1 cellular context compared by ENCODE assay signal in genomic region chr1:1561801-1562470, GRCh38.
TF ChIP-seq lines count a peak whose summit lies in the region.

No MANE protein-coding gene starts in this region.

TF ChIP-seq in SK-N-SH, 30 proteins besides CTCF, POLR2A, EP300 and RAD21:
- no peak for TF ChIP-seq SIN3A (IDR thresholded peaks at IDR 0.05; ENCODE audit: borderline replicate concordance, low read depth, low read length)
TF ChIP-seq in SK-N-SH: peak in this region for 0.
